Comparison of ENCODE assay signal across 12 cellular contexts in genomic region chr6:38337819-38338465, GRCh38.
DNase-seq lines count a peak whose midpoint lies in the region; ATAC-seq, FAIRE-seq and TF ChIP-seq lines count a peak whose summit lies in the region.
"Had no signal": no experiment of that assay in that cellular context is flagged by ENCODE, and none has a peak within 500 bp of the region (broad histone marks: within the 10 kb centered on the region; RNA-seq: fewer than 3 reads in every experiment).

No MANE protein-coding gene starts in this region.

- peak overlapping the region; percentile 3 for H2AFZ ChIP-seq in mammary epithelial cell (ENCODE audit: low read depth, low read length)

- H3K9me3 ChIP-seq in mammary epithelial cell (replicated peaks; ENCODE audit: insufficient read depth, low read length): no peaks in the 10 kb centered on the region

- no peak overlapping the region for H3K27ac ChIP-seq in mammary epithelial cell (ENCODE audit: insufficient read depth, low read depth, low read length)

- peak; percentile 10 to 30 for TF ChIP-seq CTCF in mammary epithelial cell (conservative IDR thresholded peaks at IDR 0.05 in 1 of 2, IDR thresholded peaks at IDR 0.05 in 1 of 2; ENCODE audit: extremely low read depth in 1 of 2, insufficient read depth in 1 of 2, low read depth in 1 of 2, low read length in 2 of 2)

- H3K9ac ChIP-seq in mammary epithelial cell (ENCODE audit: insufficient read depth, low read length): no peak overlapping the region

- H3K36me3 ChIP-seq in mammary epithelial cell (ENCODE audit: insufficient read depth, low read length): no peaks in the 10 kb centered on the region

- 88% methylated on average over 5 of the region's 5 CpGs for WGBS in mammary epithelial cell (ENCODE audit: low coverage, missing lambda C conversion rate)

- no peaks in the 10 kb centered on the region for H4K20me1 ChIP-seq in mammary epithelial cell (ENCODE audit: insufficient read depth, low read length)

- CTCF ChIA-PET in mammary epithelial cell (lab: Charles Lee; ENCODE audit: low non-redundant PET): no interaction called here

- no peaks in the 10 kb centered on the region for H3K79me2 ChIP-seq in mammary epithelial cell (ENCODE audit: insufficient read depth, low read length)

- no peak for FAIRE-seq in GM19239 (lab: Jason Lieb, UNC)

- H3K4me2 ChIP-seq in mammary epithelial cell (ENCODE audit: insufficient read depth, low read depth, low read length): no peak overlapping the region

- H3K4me1 ChIP-seq in mammary epithelial cell (ENCODE audit: insufficient read depth, low read length): no peaks in the 10 kb centered on the region

- TSS peak; percentile 37 for BruUV-seq in mammary epithelial cell (replicated peaks; lab: Mats Ljungman, UMichigan)

- H3K4me3 ChIP-seq in mammary epithelial cell (replicated peaks in 1 of 3; ENCODE audit: insufficient read depth in 1 of 3, low read depth in 2 of 3, low read length in 3 of 3): no peak overlapping the region

- intact Hi-C loops in mammary epithelial cell (cut with micrococcal nuclease): loop anchor here (1.0 kb wide), 1 partner anchor 67 kb away; no protein-coding TSS in a partner anchor

- in situ Hi-C loops in mammary epithelial cell (cut with MboI; ENCODE audit: low sequenced_read_pairs in 2 of 2): no loop called here

- ATAC-seq in GM18498 (IDR thresholded peaks at IDR 0.05; ENCODE audit: unreplicated experiment): no peak

- no peaks in the 10 kb centered on the region for H3K27me3 ChIP-seq in mammary epithelial cell (ENCODE audit: insufficient read depth, low read length)

- dilution Hi-C loops in mammary epithelial cell (cut with HindIII; ENCODE audit: low sequenced_read_pairs): no loop called here

- peak; percentile 65 for DNase-seq in AG20443 (ENCODE audit: low spot score)
- DNase-seq in LHCN-M2 (ENCODE audit: low read depth): peak; percentile 53
- DNase-seq in mammary epithelial cell: peak; percentile 52
- peak; percentile 30 to 66 for DNase-seq in lung microvascular endothelial cell (ENCODE audit: low read depth in 2 of 2)
- no peak for DNase-seq in NOMO-1 (lab: John Stamatoyannopoulos, UW; ENCODE audit: unreplicated experiment in 2 of 2)
- DNase-seq in GM19239 (ENCODE audit: insufficient read length, low spot score): no peak
- no peak for DNase-seq in stimulated activated CD4-positive, alpha-beta T cell treated with anti-CD3 and anti-CD28 coated beads, Interleukin-2, amount 100 ng/mL, for 24 hours
- DNase-seq: activated CD4-positive, alpha-beta T cell treated with anti-CD3 and anti-CD28 coated beads for 48 hours; activated gamma-delta T cell; COR-L47; NCI-H1417 had no signal

Comparison
In these comparisons a context has a peak if more than half of its experiments do, and no peak if none do; other contexts are left out.
1. DNase-seq: peak in AG20443 (single experiment), LHCN-M2 (single experiment), mammary epithelial cell (single experiment) and lung microvascular endothelial cell (2 of 2); none in NOMO-1 (0 of 2), GM19239 (single experiment) and stimulated activated CD4-positive, alpha-beta T cell treated with anti-CD3 and anti-CD28 coated beads, Interleukin-2, amount 100 ng/mL, for 24 hours (0 of 2).